In genomic region chr4:98557497-98557896, GRCh38 we compare ENCODE assay signal across 10 cellular contexts.
A peak's percentile ranks its signal among the peaks of the same experiment; 100 is the strongest.
DNase-seq lines count a peak whose midpoint lies in the region; ATAC-seq, FAIRE-seq and TF ChIP-seq lines count a peak whose summit lies in the region.
"Had no signal": no experiment of that assay in that cellular context is flagged by ENCODE, and none has a peak within 500 bp of the region (broad histone marks: within the 10 kb centered on the region; RNA-seq: fewer than 3 reads in every experiment).

No MANE protein-coding gene starts in this region.

- peaks cover 69% of the 10 kb centered on the region for H3K4me1 Mint-ChIP-seq in brain

- DNase-seq in A549 (ENCODE audit: low read depth in 1 of 2, low spot score in 1 of 2): peak in 1 of 2 experiments; percentile 52
- no peak for DNase-seq in kidney
- DNase-seq in COR-L47 (lab: John Stamatoyannopoulos, UW): no peak
- DNase-seq: foreskin melanocyte had no signal

- TF ChIP-seq EP300 in A549 (IDR thresholded peaks at IDR 0.05): no peak

- no peak for FAIRE-seq in A549 (lab: Jason Lieb, UNC)
- FAIRE-seq in kidney (lab: Jason Lieb, UNC): no peak

- H3K9ac ChIP-seq in HUES6 (ENCODE audit: low read length) (peak overlapping the region; percentile 43), iPS-20b (ENCODE audit: low read depth, low read length) (peak overlapping the region; percentile 44; the same call in 1 of the 2 replicates), kidney (ENCODE audit: low read length in 2 of 2) (no peak overlapping the region)

- peak overlapping the region in 4 of 5 experiments; percentile 68 to 90 (median 82) for H3K27ac Mint-ChIP-seq in brain

- TF ChIP-seq CTCF in A549 (IDR thresholded peaks at IDR 0.05) (no peak), brain (conservative IDR thresholded peaks at IDR 0.05) (no peak), kidney (IDR thresholded peaks at IDR 0.05; ENCODE audit: borderline replicate concordance, extremely low read depth, insufficient read depth) (no peak)

- H3K27me3 Mint-ChIP-seq in brain: no peaks in the 10 kb centered on the region

- H3K4me2 ChIP-seq in A549: peak overlapping the region; percentile 58

- TF ChIP-seq POLR2A in A549 (IDR thresholded peaks at IDR 0.05; ENCODE audit: low read length): no peak

- no peak for TF ChIP-seq RAD21 in A549 (conservative IDR thresholded peaks at IDR 0.05 in 1 of 2, IDR thresholded peaks at IDR 0.05 in 1 of 2)

- H3K4me1 ChIP-seq in A549: peaks cover 10% of the 10 kb centered on the region
- H3K4me1 ChIP-seq in HUES6 (ENCODE audit: control insufficient read depth, insufficient read depth, low read length): peaks cover 55% of the 10 kb centered on the region
- H3K4me1 ChIP-seq in iPS-20b (ENCODE audit: insufficient read depth, low read length): peaks cover 47% of the 10 kb centered on the region
- H3K4me1 ChIP-seq in kidney (ENCODE audit: control insufficient read depth in 1 of 2, insufficient read depth in 1 of 2, low read depth in 1 of 2, low read length in 2 of 2): no peaks in the 10 kb centered on the region

- CTCF ChIA-PET in A549 (lab: Yijun Ruan, JAX): no interaction called here

- H3K27ac ChIP-seq in A549: peak overlapping the region in 1 of 2 experiments; percentile 49; a peak in 1 of 6 replicates
- 0 out of 2 replicates have a peak overlapping the region, but pooled peaks have one; percentile 9 for H3K27ac ChIP-seq in HUES6 (ENCODE audit: low read depth, low read length)
- H3K27ac ChIP-seq in iPS-20b (ENCODE audit: low read length): no peak overlapping the region
- no peak overlapping the region for H3K27ac ChIP-seq in kidney (ENCODE audit: low read depth in 2 of 2, low read length in 2 of 2)
- H3K27ac ChIP-seq: skin epidermis had no signal

- POLR2A ChIA-PET in A549 (lab: Yijun Ruan, JAX): no interaction called here

- H3K27me3 ChIP-seq in HUES6 (ENCODE audit: control insufficient read depth, insufficient read depth, low read length): no peaks in the 10 kb centered on the region
- H3K27me3 ChIP-seq in iPS-20b (ENCODE audit: insufficient read depth, low read length): no peaks in the 10 kb centered on the region

- H3K9me3 Mint-ChIP-seq in brain: peaks cover 0 to 5% (median 0%) of the 10 kb centered on the region in 5 experiments

- peak overlapping the region in 4 of 5 experiments; percentile 13 to 53 (median 32) for H3K4me3 Mint-ChIP-seq in brain

- 23% methylated on average over 5 of the region's 5 CpGs for WGBS in A549 (ENCODE audit: missing lambda C conversion rate)

- ATAC-seq in A549 (peak in 1 of 2 experiments; percentile 74; a peak in 2 of 6 replicates), HG03442 (IDR thresholded peaks at IDR 0.05; ENCODE audit: unreplicated experiment) (no peak), GM21717 (IDR thresholded peaks at IDR 0.05; ENCODE audit: unreplicated experiment) (no peak)

- H3K4me3 ChIP-seq in A549 (no peak overlapping the region), HUES6 (ENCODE audit: low read depth, low read length) (no peak overlapping the region), iPS-20b (ENCODE audit: low read length) (no peak overlapping the region), kidney (ENCODE audit: low read length in 2 of 2) (no peak overlapping the region)
- H3K4me3 ChIP-seq: skin epidermis had no signal

- H3K36me3 ChIP-seq in HUES6 (ENCODE audit: control insufficient read depth, insufficient read depth, low read length) (no peaks in the 10 kb centered on the region), iPS-20b (ENCODE audit: insufficient read depth, low read depth, low read length) (no peaks in the 10 kb centered on the region), kidney (ENCODE audit: control insufficient read depth in 1 of 2, insufficient read depth in 2 of 2, low read length in 2 of 2) (no peaks in the 10 kb centered on the region)

- intact Hi-C loops in kidney (cut with DNase I): no loop called here

- peaks cover 26% of the 10 kb centered on the region for H3K36me3 Mint-ChIP-seq in brain

- H3K9me3 ChIP-seq in A549 (no peaks in the 10 kb centered on the region), HUES6 (ENCODE audit: control insufficient read depth, insufficient read depth, low read depth, low read length) (no peaks in the 10 kb centered on the region), iPS-20b (ENCODE audit: insufficient read depth, low read depth, low read length) (no peaks in the 10 kb centered on the region), kidney (ENCODE audit: control insufficient read depth in 1 of 2, low read length in 2 of 2) (no peaks in the 10 kb centered on the region)

TF ChIP-seq in A549, 52 proteins besides CTCF, POLR2A, EP300 and RAD21:
- no peak for TF ChIP-seq FOSL2 (IDR thresholded peaks at IDR 0.05)
- 0 out of 2 replicates have a peak, but pooled peaks have one; percentile 5 for TF ChIP-seq FOSL2 (CRISPR knock-in tag; IDR thresholded peaks at IDR 0.05)
- TF ChIP-seq HOXA7 (CRISPR knock-in tag; IDR thresholded peaks at IDR 0.05): no peak
- peak; percentile 66 for TF ChIP-seq USF2 (IDR thresholded peaks at IDR 0.05)

Comparison
In these comparisons a context has a peak if more than half of its experiments do, and no peak if none do; other contexts are left out.
1. H3K9ac ChIP-seq: peak in HUES6 (single experiment) and iPS-20b (single experiment); none in kidney (0 of 2).